Comparison of ENCODE assay signal across 23 cellular contexts in the genomic region with DNA sequence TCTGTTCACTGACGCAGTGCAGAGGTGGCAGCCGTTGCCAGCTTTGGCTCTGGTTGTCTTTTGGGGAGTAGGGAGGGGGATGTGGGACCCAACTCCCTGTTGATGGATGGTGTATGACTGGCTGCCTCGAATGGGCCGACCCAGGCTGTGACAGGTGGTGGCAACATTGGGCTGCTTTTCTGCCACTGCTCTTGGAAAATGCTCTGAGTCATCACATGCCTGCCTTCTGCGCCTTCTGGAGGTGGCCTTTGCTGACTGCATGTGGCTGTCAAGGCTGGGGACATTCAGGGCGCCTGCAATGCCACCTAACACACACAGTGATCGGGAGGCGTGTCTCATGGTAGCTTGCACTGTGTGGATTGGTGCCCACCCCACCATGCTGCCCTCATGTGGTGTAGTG. TPM values are rescaled to one million over a fixed set of nuclear protein-coding genes. Genes with fewer than 3 reads are reported as not detected.
A peak's percentile ranks its signal among the peaks of the same experiment; 100 is the strongest.
DNase-seq lines count a peak whose midpoint lies in the region; ATAC-seq lines count a peak whose summit lies in the region.
"Had no signal": no experiment of that assay in that cellular context is flagged by ENCODE, and none has a peak within 500 bp of the region (broad histone marks: within the 10 kb centered on the region; RNA-seq: fewer than 3 reads in every experiment).

No MANE protein-coding gene starts in this region.

- no peak overlapping the region for H3K27ac Mint-ChIP-seq in stimulated activated effector memory CD8-positive, alpha-beta T cell treated with anti-CD3 and anti-CD28 coated beads, Interleukin-12 subunit alpha, Interleukin-12 subunit beta, amount 100 ng/mL, for 72 hours
- H3K27ac Mint-ChIP-seq in stimulated activated naive CD8-positive, alpha-beta T cell treated with anti-CD3 and anti-CD28 coated beads, Interleukin-15, amount 100 ng/mL, for 72 hours = no peak overlapping the region
- H3K27ac Mint-ChIP-seq: activated naive CD4-positive, alpha-beta T cell treated with anti-CD3 and anti-CD28 coated beads, Interleukin-2, amount 50 U/mL, for 72 hours; naive B cell; T-helper 2 cell treated with Interferon-gamma antibody and Interleukin-4, amounts not matched to agents 5 μg/mL and 100 μg/mL, for 36 hours had no signal

- H3K36me3 Mint-ChIP-seq in stimulated activated effector memory CD8-positive, alpha-beta T cell treated with anti-CD3 and anti-CD28 coated beads, Interleukin-12 subunit alpha, Interleukin-12 subunit beta, amount 100 ng/mL, for 72 hours = no peaks in the 10 kb centered on the region
- H3K36me3 Mint-ChIP-seq: naive B cell had no signal

- H3K4me1 Mint-ChIP-seq in stimulated activated effector memory CD8-positive, alpha-beta T cell treated with anti-CD3 and anti-CD28 coated beads, Interleukin-12 subunit alpha, Interleukin-12 subunit beta, amount 100 ng/mL, for 72 hours = peaks cover 13% of the 10 kb centered on the region
- H3K4me1 Mint-ChIP-seq in stimulated activated naive CD8-positive, alpha-beta T cell treated with anti-CD3 and anti-CD28 coated beads, Interleukin-15, amount 100 ng/mL, for 72 hours = no peaks in the 10 kb centered on the region
- H3K4me1 Mint-ChIP-seq: naive B cell had no signal

- peak; percentile 49 for ATAC-seq in left lobe of liver
- peak; percentile 17 for ATAC-seq in stimulated activated effector memory CD8-positive, alpha-beta T cell treated with anti-CD3 and anti-CD28 coated beads, Interleukin-12 subunit alpha, Interleukin-12 subunit beta, amount 100 ng/mL, for 72 hours
- ATAC-seq in GM21526 (IDR thresholded peaks at IDR 0.05; ENCODE audit: low FRiP score, unreplicated experiment) = no peak
- ATAC-seq in stimulated activated naive CD8-positive, alpha-beta T cell treated with anti-CD3 and anti-CD28 coated beads, Interleukin-15, amount 100 ng/mL, for 72 hours = no peak
- ATAC-seq: activated naive CD4-positive, alpha-beta T cell treated with anti-CD3 and anti-CD28 coated beads, Interleukin-2, amount 50 U/mL, for 72 hours had no signal

- no peak overlapping the region for H3K4me3 Mint-ChIP-seq in stimulated activated effector memory CD8-positive, alpha-beta T cell treated with anti-CD3 and anti-CD28 coated beads, Interleukin-12 subunit alpha, Interleukin-12 subunit beta, amount 100 ng/mL, for 72 hours
- no peak overlapping the region for H3K4me3 Mint-ChIP-seq in stimulated activated naive CD8-positive, alpha-beta T cell treated with anti-CD3 and anti-CD28 coated beads, Interleukin-15, amount 100 ng/mL, for 72 hours
- H3K4me3 Mint-ChIP-seq: naive B cell; T-helper 2 cell treated with Interferon-gamma antibody and Interleukin-4, amounts not matched to agents 5 μg/mL and 100 μg/mL, for 36 hours had no signal

- H3K27me3 Mint-ChIP-seq in stimulated activated naive CD8-positive, alpha-beta T cell treated with anti-CD3 and anti-CD28 coated beads, Interleukin-15, amount 100 ng/mL, for 72 hours = peaks cover 17% of the 10 kb centered on the region

- DNase-seq in NCI-H2171 treated with DMSO at 0.1 percent for 48 hours (lab: John Stamatoyannopoulos, UW) (peak; percentile 34), NCI-H2171 (lab: John Stamatoyannopoulos, UW) (no peak), RKO (ENCODE audit: low spot score) (peak; percentile 33), left lobe of liver (ENCODE audit: low spot score) (no peak)
- DNase-seq in stimulated activated effector memory CD8-positive, alpha-beta T cell treated with anti-CD3 and anti-CD28 coated beads, Interleukin-12 subunit alpha, Interleukin-12 subunit beta, amount 100 ng/mL, for 72 hours (ENCODE audit: low spot score in 2 of 2) = no peak
- DNase-seq in activated T-cell treated with anti-CD3 and anti-CD28 coated beads, Interleukin-2, amount 50 U/mL, for 1 hour = no peak
- no peak for DNase-seq in stimulated activated naive CD8-positive, alpha-beta T cell treated with anti-CD3 and anti-CD28 coated beads, Interleukin-15, amount 100 ng/mL, for 72 hours
- DNase-seq: 8988T; activated T-cell treated with anti-CD3 and anti-CD28 coated beads, Interleukin-2, amount 50 U/mL, for 48 hours; BE2C; heart left ventricle; naive B cell; NCI-H1105; NCI-H526; OCI-M1; SIG-M5; stimulated activated CD4-positive, alpha-beta T cell treated with anti-CD3 and anti-CD28 coated beads, Interleukin-2, amount 100 ng/mL, for 48 hours; stomach; upper lobe of left lung had no signal

- peaks cover 6% of the 10 kb centered on the region for H3K9me3 Mint-ChIP-seq in stimulated activated effector memory CD8-positive, alpha-beta T cell treated with anti-CD3 and anti-CD28 coated beads, Interleukin-12 subunit alpha, Interleukin-12 subunit beta, amount 100 ng/mL, for 72 hours
- peaks cover 11 to 16% of the 10 kb centered on the region in 2 donors for H3K9me3 Mint-ChIP-seq in stimulated activated naive CD8-positive, alpha-beta T cell treated with anti-CD3 and anti-CD28 coated beads, Interleukin-15, amount 100 ng/mL, for 72 hours

RNA-seq across cellular contexts. Expression of gene B3GAT1, which starts 27.1 kb away (rescaled TPM):
- total RNA-seq in left lobe of liver = 5.4 TPM
- total RNA-seq: LHCN-M2 had no signal

Comparison
In these comparisons a context has a peak if more than half of its experiments do, and no peak if none do; other contexts are left out.
1. DNase-seq: peak in NCI-H2171 treated with DMSO at 0.1 percent for 48 hours (single experiment) and RKO (single experiment); none in NCI-H2171 (single experiment), left lobe of liver (single experiment), stimulated activated effector memory CD8-positive, alpha-beta T cell treated with anti-CD3 and anti-CD28 coated beads, Interleukin-12 subunit alpha, Interleukin-12 subunit beta, amount 100 ng/mL, for 72 hours (0 of 2), activated T-cell treated with anti-CD3 and anti-CD28 coated beads, Interleukin-2, amount 50 U/mL, for 1 hour (single experiment) and stimulated activated naive CD8-positive, alpha-beta T cell treated with anti-CD3 and anti-CD28 coated beads, Interleukin-15, amount 100 ng/mL, for 72 hours (0 of 2).
2. ATAC-seq: peak in left lobe of liver (single experiment) and stimulated activated effector memory CD8-positive, alpha-beta T cell treated with anti-CD3 and anti-CD28 coated beads, Interleukin-12 subunit alpha, Interleukin-12 subunit beta, amount 100 ng/mL, for 72 hours (single experiment); none in GM21526 (single experiment) and stimulated activated naive CD8-positive, alpha-beta T cell treated with anti-CD3 and anti-CD28 coated beads, Interleukin-15, amount 100 ng/mL, for 72 hours (single experiment).